Comparison of ENCODE assay signal across 12 cellular contexts in the genomic region with DNA sequence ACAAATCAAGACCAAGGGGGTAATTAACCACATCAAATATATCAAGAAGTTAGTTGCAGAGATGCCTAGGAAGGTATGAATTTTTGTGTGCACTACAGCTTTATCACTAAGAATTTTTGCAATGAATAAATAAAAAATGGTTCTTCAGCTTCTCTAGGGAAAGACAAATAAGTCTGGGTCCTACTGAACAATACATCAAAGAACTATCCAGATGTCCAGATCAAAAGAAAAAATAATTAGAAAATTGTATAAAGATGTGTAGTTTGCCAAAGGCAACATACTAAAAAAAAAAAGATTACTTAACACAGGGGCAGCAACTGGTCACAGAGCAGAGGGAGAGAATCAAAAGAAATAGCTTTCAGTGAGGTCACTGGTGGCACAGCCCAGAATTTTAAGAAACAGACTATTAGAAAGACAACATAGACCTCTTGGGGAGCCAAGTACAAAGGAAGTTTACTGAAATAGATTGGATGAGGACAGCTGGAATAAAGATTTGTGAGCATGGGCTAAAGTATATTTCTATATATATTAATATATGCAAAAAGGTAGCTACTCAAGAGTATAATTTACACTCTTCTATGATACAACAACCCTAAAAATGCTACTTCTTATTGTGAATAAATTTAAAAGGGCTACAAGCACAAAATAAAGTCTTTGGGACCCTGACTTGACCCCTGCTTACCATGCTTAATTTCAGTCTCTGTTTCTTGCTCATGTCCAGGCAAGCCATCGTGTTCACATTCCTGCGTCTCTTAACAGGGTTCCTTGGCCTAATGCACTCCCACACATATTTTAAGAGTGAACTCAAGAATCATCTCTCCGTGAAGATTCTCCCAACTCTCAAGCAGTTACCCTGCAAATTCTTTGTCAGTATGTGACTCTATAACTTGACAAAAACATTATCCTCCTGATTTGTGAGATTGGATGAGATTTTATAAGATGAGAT.
DNase-seq lines count a peak whose midpoint lies in the region; ATAC-seq and TF ChIP-seq lines count a peak whose summit lies in the region.
"Had no signal": no experiment of that assay in that cellular context is flagged by ENCODE, and none has a peak within 500 bp of the region (broad histone marks: within the 10 kb centered on the region; RNA-seq: fewer than 3 reads in every experiment).

No MANE protein-coding gene starts in this region.

- H3K9ac ChIP-seq in endodermal cell (ENCODE audit: extremely low read depth, low read length, poor library complexity, severe bottlenecking): no peak overlapping the region

- H3K27ac Mint-ChIP-seq in endodermal cell (no peak overlapping the region), memory B cell (peak overlapping the region; percentile 52), endothelial cell (ENCODE audit: unreplicated experiment) (no peak overlapping the region)

- no peak for ATAC-seq in memory B cell (ENCODE audit: low read depth)

- H3K9me3 Mint-ChIP-seq in endodermal cell (no peaks in the 10 kb centered on the region), memory B cell (no peaks in the 10 kb centered on the region), endothelial cell (ENCODE audit: unreplicated experiment) (no peaks in the 10 kb centered on the region)

- TF ChIP-seq CTCF in left ventricle myocardium inferior (IDR thresholded peaks at IDR 0.05; ENCODE audit: borderline replicate concordance) (no peak), right atrium auricular region (IDR thresholded peaks at IDR 0.05) (no peak), endodermal cell (conservative IDR thresholded peaks at IDR 0.05) (no peak), endothelial cell (IDR thresholded peaks at IDR 0.05; ENCODE audit: unreplicated experiment) (no peak)

- DNase-seq in left ventricle myocardium inferior (no peak), right atrium auricular region (ENCODE audit: low spot score) (no peak), endodermal cell (no peak), memory B cell (ENCODE audit: low spot score in 2 of 2) (no peak), NCI-H1417 (lab: John Stamatoyannopoulos, UW) (no peak), NCI-H446 (lab: John Stamatoyannopoulos, UW) (no peak), endothelial cell (ENCODE audit: low spot score) (no peak)
- no peak for DNase-seq in stimulated activated CD4-positive, alpha-beta T cell treated with anti-CD3 and anti-CD28 coated beads, Interleukin-4, amount 100 ng/mL, for 4 hours
- DNase-seq: 8988T; activated naive CD4-positive, alpha-beta T cell treated with anti-CD3 and anti-CD28 coated beads, Interleukin-2, amount 50 U/mL, for 16 hours; colonic mucosa had no signal

- no peak overlapping the region for H3K4me3 ChIP-seq in left ventricle myocardium inferior
- no peak overlapping the region for H3K4me3 ChIP-seq in right atrium auricular region
- H3K4me3 ChIP-seq in endodermal cell (ENCODE audit: low read length): no peak overlapping the region
- H3K4me3 ChIP-seq: colonic mucosa, skin epidermis had no signal

- H3K27ac ChIP-seq in left ventricle myocardium inferior (replicated peaks): peak overlapping the region; percentile 11
- H3K27ac ChIP-seq in right atrium auricular region: no peak overlapping the region
- H3K27ac ChIP-seq in endodermal cell (ENCODE audit: low read depth, low read length): peak overlapping the region; percentile 68
- H3K27ac ChIP-seq: colonic mucosa had no signal

- 71 to 94% methylated on average over 2 to 3 of the region's 3 CpGs for WGBS in endodermal cell (ENCODE audit: insufficient coverage in 1 of 2, insufficient read length in 1 of 2), 2 experiments

- H3K27me3 ChIP-seq in left ventricle myocardium inferior (ENCODE audit: low read depth) (no peaks in the 10 kb centered on the region), right atrium auricular region (no peaks in the 10 kb centered on the region), endodermal cell (ENCODE audit: control insufficient read depth, insufficient read depth, low read length, poor library complexity, severe bottlenecking) (no peaks in the 10 kb centered on the region)
- H3K27me3 ChIP-seq: colonic mucosa had no signal

- H3K27me3 Mint-ChIP-seq in endodermal cell (ENCODE audit: insufficient read depth) (no peaks in the 10 kb centered on the region), memory B cell (no peaks in the 10 kb centered on the region), endothelial cell (ENCODE audit: unreplicated experiment) (peaks cover 3% of the 10 kb centered on the region)

- H3K4me3 Mint-ChIP-seq in endodermal cell (no peak overlapping the region), memory B cell (no peak overlapping the region), endothelial cell (ENCODE audit: unreplicated experiment) (no peak overlapping the region)

- H3K36me3 ChIP-seq in left ventricle myocardium inferior: peaks cover 25% of the 10 kb centered on the region
- H3K36me3 ChIP-seq in right atrium auricular region: peaks cover 5% of the 10 kb centered on the region
- no peaks in the 10 kb centered on the region for H3K36me3 ChIP-seq in endodermal cell (ENCODE audit: control insufficient read depth, insufficient read depth, low read length)
- H3K36me3 ChIP-seq: colonic mucosa had no signal

- peaks cover 33% of the 10 kb centered on the region for H3K4me1 ChIP-seq in left ventricle myocardium inferior
- H3K4me1 ChIP-seq in right atrium auricular region: peaks cover 0 to 10% of the 10 kb centered on the region in 2 donors
- H3K4me1 ChIP-seq in endodermal cell (ENCODE audit: control insufficient read depth, insufficient read depth, low read length): no peaks in the 10 kb centered on the region
- H3K4me1 ChIP-seq: colonic mucosa had no signal

- H3K9me3 ChIP-seq in left ventricle myocardium inferior (replicated peaks): no peaks in the 10 kb centered on the region
- no peaks in the 10 kb centered on the region for H3K9me3 ChIP-seq in right atrium auricular region
- no peaks in the 10 kb centered on the region for H3K9me3 ChIP-seq in endodermal cell (ENCODE audit: control insufficient read depth, low read length)
- H3K9me3 ChIP-seq: colonic mucosa had no signal

- H3K4me1 Mint-ChIP-seq in endodermal cell: peaks cover 6% of the 10 kb centered on the region
- no peaks in the 10 kb centered on the region for H3K4me1 Mint-ChIP-seq in memory B cell
- H3K4me1 Mint-ChIP-seq in endothelial cell (ENCODE audit: unreplicated experiment): peaks cover 3% of the 10 kb centered on the region

- H3K36me3 Mint-ChIP-seq in endodermal cell (ENCODE audit: low read depth) (no peaks in the 10 kb centered on the region), memory B cell (peaks cover 32% of the 10 kb centered on the region), endothelial cell (ENCODE audit: low read depth, unreplicated experiment) (no peaks in the 10 kb centered on the region)

- intact Hi-C loops in left ventricle myocardium inferior (cut with micrococcal nuclease): no loop called here

Comparison
In these comparisons a context has a peak if more than half of its experiments do, and no peak if none do; other contexts are left out.
1. H3K27ac ChIP-seq: peak in left ventricle myocardium inferior (single experiment) and endodermal cell (single experiment); none in right atrium auricular region (0 of 2).